20 cellular contexts compared by ENCODE assay signal in the genomic region with DNA sequence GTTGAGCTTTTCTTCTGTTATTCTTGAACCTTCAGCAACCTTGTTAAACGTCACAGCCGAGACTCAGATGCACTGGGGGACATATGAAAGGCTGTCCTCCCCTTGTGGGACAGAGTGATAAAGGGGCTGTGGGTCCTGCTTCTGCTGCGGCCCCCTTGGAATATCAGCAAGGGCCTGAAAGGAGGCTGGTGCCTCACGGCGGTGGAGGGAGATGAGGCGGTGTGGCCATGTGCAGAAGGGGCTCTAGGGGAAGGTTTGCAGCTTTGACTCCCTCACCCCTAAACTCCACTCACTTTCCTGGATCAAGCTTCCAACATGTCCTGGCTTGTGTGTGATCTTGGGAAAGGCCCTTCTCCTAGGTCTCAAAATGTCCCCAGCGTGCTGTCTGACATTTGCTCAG.
"Had no signal": no experiment of that assay in that cellular context is flagged by ENCODE, and none has a peak within 500 bp of the region (broad histone marks: within the 10 kb centered on the region; RNA-seq: fewer than 3 reads in every experiment).

No MANE protein-coding gene starts in this region.

- H3K4me3 ChIP-seq: esophagus squamous epithelium, gastroesophageal sphincter, left ventricle myocardium inferior, lower lobe of right lung, right atrium auricular region, sigmoid colon, skin epidermis, tibial artery, upper lobe of left lung, uterus had no signal

- H3K36me3 ChIP-seq: esophagus squamous epithelium, gastroesophageal sphincter, left ventricle myocardium inferior, lower lobe of right lung, right atrium auricular region, sigmoid colon, tibial artery, upper lobe of left lung, uterus had no signal

- DNase-seq: effector memory CD8-positive, alpha-beta T cell; esophagus squamous epithelium; foreskin fibroblast; glutamatergic neuron; immature natural killer cell; left cardiac atrium; left ventricle myocardium inferior; lower lobe of right lung; naive thymus-derived CD4-positive, alpha-beta T cell; nephron progenitor cell; sigmoid colon; stimulated activated CD4-positive, alpha-beta T cell treated with anti-CD3 and anti-CD28 coated beads, Interleukin-12 subunit alpha, Interleukin-12 subunit beta, amount 100 ng/mL, for 4 hours; stimulated activated CD8-positive, alpha-beta memory T cell treated with anti-CD3 and anti-CD28 coated beads, Interleukin-4, amount 100 ng/mL, for 48 hours; stimulated activated naive CD8-positive, alpha-beta T cell treated with anti-CD3 and anti-CD28 coated beads, Interleukin-15, Interleukin-2, amounts not matched to agents 100 U/mL and 50 U/mL, for 24 hours; uterus had no signal

- H3K27me3 ChIP-seq: right atrium auricular region, sigmoid colon, upper lobe of left lung, uterus had no signal

- H3K4me1 ChIP-seq: esophagus squamous epithelium, gastroesophageal sphincter, left ventricle myocardium inferior, lower lobe of right lung, right atrium auricular region, sigmoid colon, tibial artery, upper lobe of left lung, uterus had no signal

- H3K9me3 ChIP-seq: esophagus squamous epithelium, gastroesophageal sphincter, left ventricle myocardium inferior, lower lobe of right lung, right atrium auricular region, sigmoid colon, tibial artery, upper lobe of left lung, uterus had no signal

- H3K27ac ChIP-seq: esophagus squamous epithelium, gastroesophageal sphincter, left ventricle myocardium inferior, lower lobe of right lung, right atrium auricular region, sigmoid colon, skin epidermis, tibial artery, upper lobe of left lung, uterus had no signal
